ENCODE assay signal across 1 cellular context in the genomic region with DNA sequence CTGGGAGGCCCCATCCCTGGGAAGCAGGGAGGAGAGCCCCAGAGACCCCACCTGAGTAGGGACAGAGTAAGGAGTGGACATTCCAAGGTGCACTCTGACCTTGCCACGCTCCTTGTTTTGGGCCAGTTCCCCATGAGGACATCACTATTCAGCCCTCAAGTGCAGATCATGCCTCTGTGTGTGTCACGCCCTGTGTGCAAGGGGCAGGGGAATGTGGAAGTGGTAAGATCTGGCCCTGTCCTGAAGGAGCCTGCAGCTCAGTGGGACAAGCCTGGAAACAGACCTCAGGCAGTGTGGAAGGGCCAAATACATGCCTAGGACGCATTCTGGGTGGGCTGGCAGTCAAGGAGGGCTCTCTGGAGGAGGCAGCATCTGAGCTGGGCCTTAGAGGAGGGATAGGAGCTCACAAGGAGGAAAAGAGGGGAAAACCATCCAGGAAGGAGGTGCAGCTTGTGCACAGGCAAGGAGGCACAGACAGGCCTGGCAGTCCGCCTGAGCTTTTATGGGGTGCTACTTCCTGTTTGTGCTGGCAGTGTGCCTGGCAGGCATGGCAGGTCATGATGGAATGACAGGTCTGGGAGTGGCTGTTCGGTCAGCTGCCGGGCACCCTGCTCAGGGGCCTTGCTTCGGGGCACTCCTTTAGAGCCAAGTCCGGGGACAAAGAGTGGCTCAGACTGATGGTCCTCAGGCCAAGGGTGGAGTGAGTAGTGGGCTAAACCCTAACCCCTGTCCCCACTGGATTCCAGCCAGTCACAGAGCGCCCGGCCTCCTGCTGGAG.
TF ChIP-seq lines count a peak whose summit lies in the region.

No MANE protein-coding gene starts in this region.

TF ChIP-seq in Ishikawa, 13 proteins besides CTCF, POLR2A, EP300 and RAD21 (continued from another document):
- no peak for TF ChIP-seq REST (IDR thresholded peaks at IDR 0.05; ENCODE audit: low read depth)
- no peak; the same call in 1 of the 2 replicates for TF ChIP-seq FOXM1 (IDR thresholded peaks at IDR 0.05; ENCODE audit: borderline replicate concordance, low read depth)
- peak; percentile 91 for TF ChIP-seq TCF12 (IDR thresholded peaks at IDR 0.05; ENCODE audit: low read depth)
